Comparison of ENCODE assay signal across 23 cellular contexts in the genomic region with DNA sequence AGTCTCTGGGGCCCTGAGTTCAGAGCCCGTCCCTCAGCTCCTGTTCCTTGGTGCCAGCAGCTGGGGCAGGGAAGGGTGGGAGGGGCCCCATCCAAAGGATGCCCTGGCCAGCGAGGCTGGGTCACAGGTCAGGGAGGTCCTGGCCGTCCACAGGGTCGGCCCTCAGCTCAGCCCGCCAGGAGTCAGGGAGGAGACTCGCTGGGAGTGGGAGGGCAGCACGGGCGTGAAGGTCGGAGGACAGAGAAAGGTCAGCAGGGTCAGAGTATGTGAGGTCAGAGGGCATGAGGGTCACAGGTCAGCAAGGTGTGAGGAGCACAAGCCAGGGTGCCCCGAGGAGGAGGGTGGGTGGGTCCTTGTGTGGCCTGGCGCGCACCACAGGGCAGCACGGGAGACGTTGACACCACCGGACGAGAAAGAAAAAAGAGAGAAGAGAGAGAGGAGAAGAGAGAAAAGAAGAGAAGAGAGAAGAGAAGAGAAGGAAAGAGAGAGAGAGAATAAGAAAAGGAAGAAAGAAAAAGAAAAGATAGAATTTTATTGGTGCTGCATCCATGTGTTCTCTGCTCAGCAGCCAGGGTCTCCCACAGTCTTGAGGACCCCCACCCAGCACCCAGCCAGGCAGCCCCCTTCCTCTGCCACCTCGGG. TPM values are rescaled to one million over a fixed set of nuclear protein-coding genes. Genes with fewer than 3 reads are reported as not detected.
DNase-seq lines count a peak whose midpoint lies in the region; ATAC-seq, FAIRE-seq and TF ChIP-seq lines count a peak whose summit lies in the region.
"Had no signal": no experiment of that assay in that cellular context is flagged by ENCODE, and none has a peak within 500 bp of the region (broad histone marks: within the 10 kb centered on the region; RNA-seq: fewer than 3 reads in every experiment).

No MANE protein-coding gene starts in this region.

- H3K27me3 ChIP-seq in mammary epithelial cell (ENCODE audit: insufficient read depth, low read length) (no peaks in the 10 kb centered on the region), K562 (ENCODE audit: control insufficient read depth in 2 of 2, insufficient read depth in 2 of 2, low read length in 2 of 2) (peaks cover 8 to 55% of the 10 kb centered on the region in 2 experiments; a peak in 4 of 5 replicates), neural progenitor cell (peaks cover 67% of the 10 kb centered on the region)

- H3K36me3 Mint-ChIP-seq in MCF 10A (ENCODE audit: insufficient read depth, unreplicated experiment) (no peaks in the 10 kb centered on the region), neural progenitor cell (peaks cover 3% of the 10 kb centered on the region)

- TF ChIP-seq CTCF in mammary epithelial cell (conservative IDR thresholded peaks at IDR 0.05 in 1 of 2, IDR thresholded peaks at IDR 0.05 in 1 of 2; ENCODE audit: extremely low read depth in 1 of 2, insufficient read depth in 1 of 2, low read depth in 1 of 2, low read length in 2 of 2), result no peak
- no peak for TF ChIP-seq CTCF in MCF 10A (IDR thresholded peaks at IDR 0.05; ENCODE audit: unreplicated experiment)
- TF ChIP-seq CTCF in HEK293 (tag by site-specific recombination; IDR thresholded peaks at IDR 0.05), result no peak
- no peak for TF ChIP-seq CTCF in K562 (IDR thresholded peaks at IDR 0.05 in 2 of 3, conservative IDR thresholded peaks at IDR 0.05 in 1 of 3; ENCODE audit: insufficient read depth in 2 of 3, low read depth in 1 of 3, low read length in 3 of 3)
- TF ChIP-seq CTCF in neural progenitor cell (IDR thresholded peaks at IDR 0.05), result no peak

- peaks cover 7% of the 10 kb centered on the region for H3F3A ChIP-seq in neural progenitor cell (ENCODE audit: low read depth)

- 97% methylated on average over 5 of the region's 17 CpGs for WGBS in mammary epithelial cell (ENCODE audit: low coverage, missing lambda C conversion rate)
- 25% methylated on average over 15 of the region's 17 CpGs for WGBS in K562 (ENCODE audit: insufficient coverage, low coverage, missing lambda C conversion rate)

- H3K4me2 ChIP-seq in mammary epithelial cell (ENCODE audit: insufficient read depth, low read depth, low read length) (no peak overlapping the region), K562 (ENCODE audit: insufficient read depth, low read length) (no peak overlapping the region), neural progenitor cell (no peak overlapping the region)

- no peaks in the 10 kb centered on the region for H3K36me3 ChIP-seq in mammary epithelial cell (ENCODE audit: insufficient read depth, low read length)
- H3K36me3 ChIP-seq in HEK293 (ENCODE audit: control insufficient read depth in 2 of 2, insufficient read depth in 1 of 2, low read length in 2 of 2), result no peaks in the 10 kb centered on the region
- H3K36me3 ChIP-seq in K562 (ENCODE audit: control insufficient read depth, insufficient read depth, low read length), result no peaks in the 10 kb centered on the region
- no peaks in the 10 kb centered on the region for H3K36me3 ChIP-seq in neural progenitor cell

- in situ Hi-C loops in mammary epithelial cell (cut with MboI; ENCODE audit: low sequenced_read_pairs in 2 of 2), result loop anchor here in 1 of 2 donors (25.0 kb wide), 1 partner anchor 312 kb away; a partner anchor contains a TSS
- in situ Hi-C loops in K562 (cut with MboI), result no loop called here

- H3K27ac Mint-ChIP-seq in MCF 10A (ENCODE audit: low read depth, unreplicated experiment), result no peak overlapping the region
- no peak overlapping the region for H3K27ac Mint-ChIP-seq in neural progenitor cell

- H2AFZ ChIP-seq in mammary epithelial cell (ENCODE audit: low read depth, low read length) (no peak overlapping the region), K562 (ENCODE audit: low read depth, low read length) (no peak overlapping the region), neural progenitor cell (replicated peaks) (no peak overlapping the region)

- DNase-seq in mammary epithelial cell, result no peak
- no peak for DNase-seq in MCF 10A (ENCODE audit: unreplicated experiment)
- DNase-seq in K562 (ENCODE audit: extremely low read depth in 1 of 4, low spot score in 3 of 4), result no peak
- no peak for DNase-seq in neural progenitor cell (ENCODE audit: low spot score)
- DNase-seq in stimulated activated CD4-positive, alpha-beta T cell treated with anti-CD3 and anti-CD28 coated beads, Interleukin-2, amount 100 ng/mL, for 24 hours, result no peak
- DNase-seq in NCI-H1092 treated with DMSO at 0.1 percent for 48 hours (lab: John Stamatoyannopoulos, UW), result no peak
- DNase-seq: AML-193, EL, HCEC 1CT, KBM-7, NCI-H1092, NCI-H1436 treated with DMSO at 0.1 percent for 48 hours, NCI-H1930, NCI-H2227 treated with DMSO at 0.1 percent for 48 hours, NCI-H510A, NCI-H748 treated with DMSO at 0.1 percent for 48 hours, SIG-M5, SK-N-SH had no signal

- CTCF ChIA-PET in mammary epithelial cell (lab: Charles Lee; ENCODE audit: low non-redundant PET), result no interaction called here
- CTCF ChIA-PET in MCF 10A (lab: Yijun Ruan, JAX), result interaction anchor here (1.9 to 2.2 kb wide), 2 partner anchors 10 to 89 kb away, joined by 5 to 10 read pairs; no protein-coding TSS in a partner anchor
- CTCF ChIA-PET in HEK293 (lab: Yijun Ruan, JAX), result interaction anchor here (0.6 to 1.8 kb wide), 4 partner anchors 15 to 105 kb away, joined by 3 to 21 read pairs (median 4); a partner anchor contains a TSS
- CTCF ChIA-PET in K562 (lab: Yijun Ruan, JAX; ENCODE audit: low intra/inter-chr PET ratio), result interaction anchor here (1.5 kb wide), 1 partner anchor 105 kb away, joined by 5 read pairs; no protein-coding TSS in a partner anchor

- H3K4me1 ChIP-seq in mammary epithelial cell (ENCODE audit: insufficient read depth, low read length) (peaks cover 11% of the 10 kb centered on the region), HEK293 (ENCODE audit: control insufficient read depth, insufficient read depth, low read length) (peaks cover 3% of the 10 kb centered on the region; the same call in 1 of the 2 replicates), K562 (replicated peaks in 1 of 2; ENCODE audit: control insufficient read depth in 2 of 2, insufficient read depth in 2 of 2, low read length in 2 of 2) (peaks cover 0 to 79% of the 10 kb centered on the region in 2 experiments; a peak in 3 of 5 replicates), neural progenitor cell (no peaks in the 10 kb centered on the region)

- no peak for TF ChIP-seq EP300 in K562 (IDR thresholded peaks at IDR 0.05; ENCODE audit: low read length)

- POLR2A ChIA-PET in MCF 10A (lab: Yijun Ruan, JAX), result no interaction called here
- POLR2A ChIA-PET in HEK293 (lab: Yijun Ruan, JAX), result interaction anchor here (0.7 to 1.9 kb wide), 6 partner anchors 8 to 41 kb away, joined by 3 to 12 read pairs (median 5); a partner anchor contains a TSS
- POLR2A ChIA-PET in K562 (lab: Yijun Ruan, JAX), result interaction anchor here (1.0 to 2.2 kb wide), 2 partner anchors 8 to 10 kb away, joined by 3 to 10 read pairs; a partner anchor contains a TSS

- TF ChIP-seq POLR2A in K562 (conservative IDR thresholded peaks at IDR 0.05), result no peak

- H3K27me3 Mint-ChIP-seq in MCF 10A (ENCODE audit: insufficient read depth, unreplicated experiment) (no peaks in the 10 kb centered on the region), neural progenitor cell (ENCODE audit: insufficient read depth, low read depth) (peaks cover 29% of the 10 kb centered on the region)

- intact Hi-C loops in mammary epithelial cell (cut with micrococcal nuclease) (no loop called here), MCF 10A (cut with micrococcal nuclease) (loop anchor here (2.0 kb wide), 1 partner anchor 70 kb away; no protein-coding TSS in a partner anchor), K562 (cut with micrococcal nuclease) (no loop called here)

- H3K4me3 ChIP-seq in mammary epithelial cell (replicated peaks in 1 of 3; ENCODE audit: insufficient read depth in 1 of 3, low read depth in 2 of 3, low read length in 3 of 3) (no peak overlapping the region), HEK293 (ENCODE audit: low read depth, low read length) (no peak overlapping the region), K562 (no peak overlapping the region), neural progenitor cell (no peak overlapping the region)

- ATAC-seq in K562, result no peak
- ATAC-seq in GM21367 (IDR thresholded peaks at IDR 0.05; ENCODE audit: unreplicated experiment), result no peak

- H3K4me3 Mint-ChIP-seq in MCF 10A (ENCODE audit: unreplicated experiment) (no peak overlapping the region), neural progenitor cell (peak overlapping the region; percentile 50)

- TSS peak; percentile 49 for BruUV-seq in mammary epithelial cell (replicated peaks; lab: Mats Ljungman, UMichigan)
- BruUV-seq in MCF 10A (replicated peaks; lab: Mats Ljungman, UMichigan), result no TSS peak
- no TSS peak for BruUV-seq in K562 (replicated peaks; lab: Mats Ljungman, UMichigan)

- H3K9me1 ChIP-seq in K562 (ENCODE audit: control insufficient read depth, insufficient read depth, low read length), result no peaks in the 10 kb centered on the region

- FAIRE-seq in K562 (lab: Jason Lieb, UNC), result no peak
- FAIRE-seq: D721Med had no signal

- dilution Hi-C loops in mammary epithelial cell (cut with HindIII; ENCODE audit: low sequenced_read_pairs), result no loop called here

- H3K4me1 Mint-ChIP-seq in MCF 10A (ENCODE audit: insufficient read depth, unreplicated experiment) (peaks cover 6% of the 10 kb centered on the region), neural progenitor cell (peaks cover 8% of the 10 kb centered on the region)

- TF ChIP-seq RAD21 in K562 (CRISPR knock-in tag; conservative IDR thresholded peaks at IDR 0.05 in 1 of 2, IDR thresholded peaks at IDR 0.05 in 1 of 2), result no peak

- H3K9me3 ChIP-seq in mammary epithelial cell (replicated peaks; ENCODE audit: insufficient read depth, low read length) (no peaks in the 10 kb centered on the region), HEK293 (ENCODE audit: control insufficient read depth, insufficient read depth, low read depth, low read length) (no peaks in the 10 kb centered on the region), K562 (replicated peaks; ENCODE audit: control insufficient read depth, insufficient read depth, low read depth, low read length) (no peaks in the 10 kb centered on the region), neural progenitor cell (ENCODE audit: low read depth) (no peaks in the 10 kb centered on the region)
- H3K9me3 ChIP-seq: SK-N-SH had no signal

- H3K79me2 ChIP-seq in mammary epithelial cell (ENCODE audit: insufficient read depth, low read length) (no peaks in the 10 kb centered on the region), K562 (ENCODE audit: control insufficient read depth, insufficient read depth, low read length) (no peaks in the 10 kb centered on the region), neural progenitor cell (ENCODE audit: low read depth) (no peaks in the 10 kb centered on the region)

- no peaks in the 10 kb centered on the region for H4K20me1 ChIP-seq in mammary epithelial cell (ENCODE audit: insufficient read depth, low read length)
- H4K20me1 ChIP-seq in K562 (replicated peaks; ENCODE audit: control insufficient read depth, insufficient read depth, low read length), result peaks cover 3% of the 10 kb centered on the region; the same call in 1 of the 2 replicates
- no peaks in the 10 kb centered on the region for H4K20me1 ChIP-seq in neural progenitor cell (ENCODE audit: low read depth)

- H3K27ac ChIP-seq in mammary epithelial cell (ENCODE audit: insufficient read depth, low read depth, low read length), result no peak overlapping the region
- no peak overlapping the region for H3K27ac ChIP-seq in HEK293 (ENCODE audit: extremely low read depth, low read depth, low read length)
- H3K27ac ChIP-seq in K562 (ENCODE audit: extremely low read depth, low read depth, low read length), result no peak overlapping the region
- H3K27ac ChIP-seq in neural progenitor cell, result no peak overlapping the region

- H3K9me3 Mint-ChIP-seq in MCF 10A (ENCODE audit: unreplicated experiment) (no peaks in the 10 kb centered on the region), neural progenitor cell (peaks cover 4% of the 10 kb centered on the region)

- H3K9ac ChIP-seq in mammary epithelial cell (ENCODE audit: insufficient read depth, low read length), result no peak overlapping the region
- no peak overlapping the region; a peak in 1 of 4 replicates for H3K9ac ChIP-seq in K562 (ENCODE audit: insufficient read depth in 1 of 2, low read depth in 2 of 2, low read length in 2 of 2)
- H3K9ac ChIP-seq in neural progenitor cell, result no peak overlapping the region
- H3K9ac ChIP-seq: SK-N-SH had no signal

RNA-seq across cellular contexts. Expression of a gene that starts 7.1 kb away (rescaled TPM):
- total RNA-seq in mammary epithelial cell (not detected), MCF 10A (2022) (not detected in 2 replicates), K562 (2014; rRNA removed) (not detected in 2 replicates), K562 (2014; rRNA removed; fragmentation: Illumina TruSeq; extraction: Trizol) (not detected in 2 replicates), K562 (2015; rRNA removed; fragmentation: Illumina TruSeq; extraction: Trizol) (not detected in 2 replicates), K562 (2021) (not detected in 2 replicates), neural progenitor cell (ENCODE audit: low replicate concordance) (not detected in 2 replicates)
- polyA plus RNA-seq in mammary epithelial cell (not detected), K562 (2011; rRNA removed) (0.04 TPM in 1 of 2 replicates, not detected in the other), K562 (2014; fragmentation: Illumina TruSeq; extraction: Trizol) (not detected in 2 replicates), K562 (2014; fragmentation: Nextera tagmentation; extraction: Ambion mirVana) (not detected), K562 (2014; rRNA removed) (not detected in 2 replicates)
- not detected for polyA minus RNA-seq in mammary epithelial cell
- 0.30 and 1.0 TPM in 2 replicates for total RNA-seq in K562 (2011; cell fraction: chromatin; rRNA removed; ENCODE audit: low replicate concordance)
- total RNA-seq in K562 (2011; cell fraction: nucleolus; rRNA removed), result 0.39 and 0.67 TPM in 2 replicates
- 0.23 and 0.29 TPM in 2 replicates for total RNA-seq in K562 (2011; cell fraction: nucleoplasm; rRNA removed)
- 0.06 TPM in 1 of 2 replicates, not detected in the other for polyA plus RNA-seq in K562 (2011; cell fraction: cytosol; rRNA removed)
- polyA plus RNA-seq in K562 (2011; cell fraction: nucleus; rRNA removed), result 0.18 and 0.25 TPM in 2 replicates
- 0.46 and 0.48 TPM in 2 replicates for polyA plus RNA-seq in K562 (2012)
- not detected in 2 replicates for polyA minus RNA-seq in K562 (2011; rRNA and poly(A)+ RNA removed)
- polyA minus RNA-seq in K562 (2011; cell fraction: cytosol; rRNA and poly(A)+ RNA removed), result not detected in 2 replicates
- polyA minus RNA-seq in K562 (2011; cell fraction: nucleus; rRNA and poly(A)+ RNA removed), result 0.33 TPM in 1 of 2 replicates, not detected in the other
- total RNA-seq: A172 had no signal
- polyA plus RNA-seq: AG04450 had no signal

RNA-seq across cellular contexts. Expression of a gene that starts 8.5 kb away (rescaled TPM):
- total RNA-seq in mammary epithelial cell (10 to 100 TPM in 1 of 2 donors, 1 to 10 TPM in 1; 4.8 to 28.6 TPM), MCF 10A (2022) (7.9 and 11.1 TPM in 2 replicates), K562 (2014; rRNA removed) (0.09 and 0.69 TPM in 2 replicates), K562 (2014; rRNA removed; fragmentation: Illumina TruSeq; extraction: Trizol) (0.07 TPM in 1 of 2 replicates, not detected in the other), K562 (2015; rRNA removed; fragmentation: Illumina TruSeq; extraction: Trizol) (0.11 and 0.18 TPM in 2 replicates), K562 (2021) (1.2 and 1.5 TPM in 2 replicates), neural progenitor cell (ENCODE audit: low replicate concordance) (0.09 TPM in 1 of 2 replicates, not detected in the other)
- polyA plus RNA-seq in mammary epithelial cell (4.6 TPM), K562 (2011; rRNA removed) (0.13 and 0.34 TPM in 2 replicates), K562 (2014; fragmentation: Illumina TruSeq; extraction: Trizol) (0.13 and 0.69 TPM in 2 replicates), K562 (2014; fragmentation: Nextera tagmentation; extraction: Ambion mirVana) (not detected), K562 (2014; rRNA removed) (0.52 and 0.80 TPM in 2 replicates)
- 9.7 TPM for polyA minus RNA-seq in mammary epithelial cell
- total RNA-seq in K562 (2011; cell fraction: chromatin; rRNA removed; ENCODE audit: low replicate concordance), result 0.99 and 3.5 TPM in 2 replicates
- total RNA-seq in K562 (2011; cell fraction: nucleolus; rRNA removed), result 1.2 and 2.6 TPM in 2 replicates
- total RNA-seq in K562 (2011; cell fraction: nucleoplasm; rRNA removed), result 0.88 and 1.6 TPM in 2 replicates
- 0.12 and 0.37 TPM in 2 replicates for polyA plus RNA-seq in K562 (2011; cell fraction: cytosol; rRNA removed)
- polyA plus RNA-seq in K562 (2011; cell fraction: nucleus; rRNA removed), result 2.6 and 3.6 TPM in 2 replicates
- 0.47 and 1.4 TPM in 2 replicates for polyA plus RNA-seq in K562 (2012)
- not detected in 2 replicates for polyA minus RNA-seq in K562 (2011; rRNA and poly(A)+ RNA removed)
- 0.55 TPM in 1 of 2 replicates, not detected in the other for polyA minus RNA-seq in K562 (2011; cell fraction: cytosol; rRNA and poly(A)+ RNA removed)
- polyA minus RNA-seq in K562 (2011; cell fraction: nucleus; rRNA and poly(A)+ RNA removed), result 1.3 and 1.8 TPM in 2 replicates
- polyA plus RNA-seq: SK-N-SH had no signal

RNA-seq across cellular contexts. Expression of a gene that starts 14.4 kb away (rescaled TPM):
- total RNA-seq in mammary epithelial cell (10 to 100 TPM in 1 of 2 donors, 1 to 10 TPM in 1; 4.3 to 18.9 TPM), MCF 10A (2022) (15.1 and 18.1 TPM in 2 replicates), K562 (2014; rRNA removed) (30.7 and 30.8 TPM in 2 replicates), K562 (2014; rRNA removed; fragmentation: Illumina TruSeq; extraction: Trizol) (1.5 and 2.9 TPM in 2 replicates), K562 (2015; rRNA removed; fragmentation: Illumina TruSeq; extraction: Trizol) (13.0 and 16.3 TPM in 2 replicates), K562 (2021) (58.1 and 71.4 TPM in 2 replicates), neural progenitor cell (ENCODE audit: low replicate concordance) (10.7 and 33.8 TPM in 2 replicates)
- polyA plus RNA-seq in mammary epithelial cell (12.4 TPM), K562 (2011; rRNA removed) (18.6 and 49.7 TPM in 2 replicates), K562 (2014; fragmentation: Illumina TruSeq; extraction: Trizol) (7.2 and 22.1 TPM in 2 replicates), K562 (2014; fragmentation: Nextera tagmentation; extraction: Ambion mirVana) (under 1 TPM; 0.14 to 0.55 TPM), K562 (2014; rRNA removed) (67.3 and 84.8 TPM in 2 replicates)
- 1.4 TPM for polyA minus RNA-seq in mammary epithelial cell
- total RNA-seq in K562 (2011; cell fraction: chromatin; rRNA removed; ENCODE audit: low replicate concordance), result 105 and 413 TPM in 2 replicates
- total RNA-seq in K562 (2011; cell fraction: nucleolus; rRNA removed), result 347 and 361 TPM in 2 replicates
- 167 and 188 TPM in 2 replicates for total RNA-seq in K562 (2011; cell fraction: nucleoplasm; rRNA removed)
- polyA plus RNA-seq in K562 (2011; cell fraction: cytosol; rRNA removed), result 22.8 and 35.9 TPM in 2 replicates
- 819 and 946 TPM in 2 replicates for polyA plus RNA-seq in K562 (2011; cell fraction: nucleus; rRNA removed)
- polyA plus RNA-seq in K562 (2012), result 31.2 and 45.6 TPM in 2 replicates
- polyA minus RNA-seq in K562 (2011; rRNA and poly(A)+ RNA removed), result 3.4 and 5.1 TPM in 2 replicates
- 8.9 and 14.1 TPM in 2 replicates for polyA minus RNA-seq in K562 (2011; cell fraction: cytosol; rRNA and poly(A)+ RNA removed)
- 72.0 and 97.5 TPM in 2 replicates for polyA minus RNA-seq in K562 (2011; cell fraction: nucleus; rRNA and poly(A)+ RNA removed)

RNA-seq across cellular contexts. Expression of a gene that starts 15.8 kb away (rescaled TPM):
- total RNA-seq in mammary epithelial cell (100 to 1,000 TPM in 1 of 2 donors, 10 to 100 TPM in 1; 62.0 to 124 TPM), MCF 10A (2022) (117 and 136 TPM in 2 replicates), K562 (2014; rRNA removed) (363 and 418 TPM in 2 replicates), K562 (2014; rRNA removed; fragmentation: Illumina TruSeq; extraction: Trizol) (111 and 128 TPM in 2 replicates), K562 (2015; rRNA removed; fragmentation: Illumina TruSeq; extraction: Trizol) (214 and 216 TPM in 2 replicates), K562 (2021) (407 and 410 TPM in 2 replicates), neural progenitor cell (ENCODE audit: low replicate concordance) (39.6 and 69.1 TPM in 2 replicates)
- polyA plus RNA-seq in mammary epithelial cell (84.6 TPM), K562 (2011; rRNA removed) (86.6 and 118 TPM in 2 replicates), K562 (2014; fragmentation: Illumina TruSeq; extraction: Trizol) (200 and 279 TPM in 2 replicates), K562 (2014; fragmentation: Nextera tagmentation; extraction: Ambion mirVana) (1 to 10 TPM; 4.0 to 9.7 TPM), K562 (2014; rRNA removed) (260 and 299 TPM in 2 replicates)
- 96.0 TPM for polyA minus RNA-seq in mammary epithelial cell
- 185 and 348 TPM in 2 replicates for total RNA-seq in K562 (2011; cell fraction: chromatin; rRNA removed; ENCODE audit: low replicate concordance)
- total RNA-seq in K562 (2011; cell fraction: nucleolus; rRNA removed), result 202 and 208 TPM in 2 replicates
- 191 and 196 TPM in 2 replicates for total RNA-seq in K562 (2011; cell fraction: nucleoplasm; rRNA removed)
- 166 and 242 TPM in 2 replicates for polyA plus RNA-seq in K562 (2011; cell fraction: cytosol; rRNA removed)
- polyA plus RNA-seq in K562 (2011; cell fraction: nucleus; rRNA removed), result 153 and 201 TPM in 2 replicates
- polyA plus RNA-seq in K562 (2012), result 162 and 252 TPM in 2 replicates
- polyA minus RNA-seq in K562 (2011; rRNA and poly(A)+ RNA removed), result 113 and 170 TPM in 2 replicates
- 169 and 187 TPM in 2 replicates for polyA minus RNA-seq in K562 (2011; cell fraction: cytosol; rRNA and poly(A)+ RNA removed)
- polyA minus RNA-seq in K562 (2011; cell fraction: nucleus; rRNA and poly(A)+ RNA removed), result 36.1 and 52.3 TPM in 2 replicates

RNA-seq across cellular contexts. Expression of a gene that starts 25.1 kb away (rescaled TPM):
- total RNA-seq in mammary epithelial cell (10 to 100 TPM in 1 of 2 donors, 1 to 10 TPM in 1; 6.4 to 24.7 TPM), MCF 10A (2022) (42.1 and 42.6 TPM in 2 replicates), K562 (2014; rRNA removed) (41.4 and 49.2 TPM in 2 replicates), K562 (2014; rRNA removed; fragmentation: Illumina TruSeq; extraction: Trizol) (0.25 TPM in 1 of 2 replicates, not detected in the other), K562 (2015; rRNA removed; fragmentation: Illumina TruSeq; extraction: Trizol) (1.9 TPM in 2 replicates), K562 (2021) (40.5 and 44.3 TPM in 2 replicates), neural progenitor cell (ENCODE audit: low replicate concordance) (7.6 and 35.7 TPM in 2 replicates)
- polyA plus RNA-seq in mammary epithelial cell (2.1 TPM), K562 (2011; rRNA removed) (5.3 and 10.4 TPM in 2 replicates), K562 (2014; fragmentation: Illumina TruSeq; extraction: Trizol) (0.21 and 0.61 TPM in 2 replicates), K562 (2014; fragmentation: Nextera tagmentation; extraction: Ambion mirVana) (not detected), K562 (2014; rRNA removed) (33.7 and 43.7 TPM in 2 replicates)
- polyA minus RNA-seq in mammary epithelial cell, result not detected
- total RNA-seq in K562 (2011; cell fraction: chromatin; rRNA removed; ENCODE audit: low replicate concordance), result 5.7 and 23.9 TPM in 2 replicates
- 54.5 and 57.7 TPM in 2 replicates for total RNA-seq in K562 (2011; cell fraction: nucleolus; rRNA removed)
- total RNA-seq in K562 (2011; cell fraction: nucleoplasm; rRNA removed), result 14.9 and 19.0 TPM in 2 replicates
- polyA plus RNA-seq in K562 (2011; cell fraction: cytosol; rRNA removed), result 18.6 and 66.9 TPM in 2 replicates
- 86.7 and 173 TPM in 2 replicates for polyA plus RNA-seq in K562 (2011; cell fraction: nucleus; rRNA removed)
- polyA plus RNA-seq in K562 (2012), result 8.3 and 15.7 TPM in 2 replicates
- 0.21 TPM in 1 of 2 replicates, not detected in the other for polyA minus RNA-seq in K562 (2011; rRNA and poly(A)+ RNA removed)
- polyA minus RNA-seq in K562 (2011; cell fraction: cytosol; rRNA and poly(A)+ RNA removed), result 3.6 and 11.6 TPM in 2 replicates
- polyA minus RNA-seq in K562 (2011; cell fraction: nucleus; rRNA and poly(A)+ RNA removed), result 7.2 and 11.6 TPM in 2 replicates
